Comparison of ENCODE assay signal across 19 cellular contexts in genomic region chr1:181459067-181459466, GRCh38. TPM values are rescaled to one million over a fixed set of nuclear protein-coding genes. Genes with fewer than 3 reads are reported as not detected.
DNase-seq lines count a peak whose midpoint lies in the region; ATAC-seq, FAIRE-seq and TF ChIP-seq lines count a peak whose summit lies in the region.
"Had no signal": no experiment of that assay in that cellular context is flagged by ENCODE, and none has a peak within 500 bp of the region (broad histone marks: within the 10 kb centered on the region; RNA-seq: fewer than 3 reads in every experiment).

No MANE protein-coding gene starts in this region.

- no TSS peak for BruUV-seq in GM12878 (replicated peaks; lab: Mats Ljungman, UMichigan)

- H3K23ac ChIP-seq in trophoblast cell (ENCODE audit: low read length): no peak overlapping the region

- TF ChIP-seq CTCF in GM12878 (IDR thresholded peaks at IDR 0.05 in 2 of 3, conservative IDR thresholded peaks at IDR 0.05 in 1 of 3; ENCODE audit: control insufficient read depth in 2 of 3, extremely low read depth in 1 of 3, insufficient read depth in 1 of 3, low read depth in 3 of 3, low read length in 3 of 3) (no peak), esophagus muscularis mucosa (IDR thresholded peaks at IDR 0.05) (no peak)

- H3K79me1 ChIP-seq in trophoblast cell (ENCODE audit: low read length): no peaks in the 10 kb centered on the region

- no peak overlapping the region for H3K18ac ChIP-seq in trophoblast cell (ENCODE audit: low read length)

- POLR2A ChIA-PET in GM12878 (lab: Charles Lee): interaction anchor here (0.6 to 1.8 kb wide), 5 partner anchors 8 to 29 kb away, joined by 3 to 7 read pairs (median 4); no protein-coding TSS in a partner anchor

- peak; percentile 18; the same call in 1 of the 3 replicates for ATAC-seq in GM12878
- ATAC-seq in effector memory CD8-positive, alpha-beta T cell (replicated peaks): no peak
- ATAC-seq: K562 had no signal

- no peaks in the 10 kb centered on the region for H3K79me2 ChIP-seq in GM12878 (ENCODE audit: control insufficient read depth, insufficient read depth, low read length)
- H3K79me2 ChIP-seq in trophoblast cell (ENCODE audit: control insufficient read depth, insufficient read depth, low read length, poor library complexity): no peaks in the 10 kb centered on the region

- no peak overlapping the region for H3K4me3 Mint-ChIP-seq in effector memory CD8-positive, alpha-beta T cell
- H3K4me3 Mint-ChIP-seq: B cell; CD4-positive, alpha-beta T cell; HFFc6 had no signal

- H3K9me3 ChIP-seq in GM12878 (replicated peaks; ENCODE audit: control insufficient read depth, insufficient read depth, low read length): peaks cover 2% of the 10 kb centered on the region; the same call in 2 of the 3 replicates
- H3K9me3 ChIP-seq in esophagus muscularis mucosa: peaks cover 0 to 8% (median 0%) of the 10 kb centered on the region in 4 donors
- H3K9me3 ChIP-seq in trophoblast cell (ENCODE audit: insufficient read depth, low read depth, low read length): peaks cover 8% of the 10 kb centered on the region

- peaks cover 2 to 7% of the 10 kb centered on the region in 2 donors for H3K9me3 Mint-ChIP-seq in effector memory CD8-positive, alpha-beta T cell
- H3K9me3 Mint-ChIP-seq: HFFc6 had no signal

- H2BK120ac ChIP-seq in trophoblast cell (ENCODE audit: insufficient read depth, low read length, poor library complexity): no peak overlapping the region

- H3K14ac ChIP-seq in trophoblast cell (ENCODE audit: low read length): no peak overlapping the region

- H3K36me3 ChIP-seq in GM12878 (ENCODE audit: control insufficient read depth in 2 of 2, insufficient read depth in 2 of 2, low read length in 1 of 2): no peaks in the 10 kb centered on the region
- no peaks in the 10 kb centered on the region for H3K36me3 ChIP-seq in esophagus muscularis mucosa
- no peaks in the 10 kb centered on the region for H3K36me3 ChIP-seq in trophoblast cell (ENCODE audit: control insufficient read depth in 1 of 2, insufficient read depth in 2 of 2, low read length in 2 of 2)

- no peak overlapping the region for H2AK5ac ChIP-seq in trophoblast cell (ENCODE audit: low read length)

- H3K4ac ChIP-seq in trophoblast cell (ENCODE audit: low read depth, low read length): no peak overlapping the region

- no peak overlapping the region for H4K91ac ChIP-seq in trophoblast cell (ENCODE audit: low read depth, low read length)

- no peak overlapping the region for H4K8ac ChIP-seq in trophoblast cell (ENCODE audit: low read depth, low read length)

- H3K27ac ChIP-seq in GM12878 (ENCODE audit: control insufficient read depth, insufficient read depth) (no peak overlapping the region), esophagus muscularis mucosa (replicated peaks in 1 of 4) (no peak overlapping the region), trophoblast cell (ENCODE audit: low read depth, low read length) (no peak overlapping the region)
- H3K27ac ChIP-seq: HL-60 had no signal

- H3K27me3 Mint-ChIP-seq in effector memory CD8-positive, alpha-beta T cell: peaks cover 15 to 35% of the 10 kb centered on the region in 2 donors

- no peaks in the 10 kb centered on the region for H3K4me1 Mint-ChIP-seq in effector memory CD8-positive, alpha-beta T cell (ENCODE audit: low read depth in 2 of 2)
- H3K4me1 Mint-ChIP-seq: B cell had no signal

- intact Hi-C loops in GM12878 (cut with micrococcal nuclease; ENCODE audit: unreplicated experiment) (no loop called here), esophagus muscularis mucosa (cut with DNase I) (no loop called here)

- H3K4me2 ChIP-seq in GM12878 (ENCODE audit: control insufficient read depth, insufficient read depth) (no peak overlapping the region), trophoblast cell (ENCODE audit: low read length) (no peak overlapping the region)

- RAD21 ChIA-PET in GM12878 (lab: Charles Lee; ENCODE audit: unreplicated experiment): interaction anchor here (1.0 to 1.9 kb wide), 6 partner anchors 8 to 29 kb away, joined by 3 to 8 read pairs (median 4); no protein-coding TSS in a partner anchor

- H2BK12ac ChIP-seq in trophoblast cell (ENCODE audit: low read length): no peak overlapping the region

- no peaks in the 10 kb centered on the region for H4K20me1 ChIP-seq in GM12878 (ENCODE audit: control insufficient read depth, insufficient read depth)

- no peak overlapping the region for H3K27ac Mint-ChIP-seq in effector memory CD8-positive, alpha-beta T cell
- H3K27ac Mint-ChIP-seq: B cell; CD4-positive, alpha-beta T cell; HFFc6 had no signal

- H2AFZ ChIP-seq in GM12878 (ENCODE audit: control insufficient read depth, low read depth, low read length) (no peak overlapping the region), trophoblast cell (ENCODE audit: insufficient read depth, low read length, poor library complexity) (no peak overlapping the region)

- H2BK5ac ChIP-seq in trophoblast cell (ENCODE audit: low read depth, low read length, poor library complexity): no peak overlapping the region

- 64% methylated on average over 2 of the region's 2 CpGs for WGBS in GM12878 (ENCODE audit: insufficient coverage, insufficient replicate concordance, low lambda C conversion rate, missing lambda C conversion rate)
- WGBS in esophagus muscularis mucosa: 88% methylated on average over 1 of the region's 2 CpGs
- no CpG with 5 or more reads among the region's 2 CpGs for WGBS in trophoblast cell (ENCODE audit: extremely low coverage, insufficient coverage, insufficient read length)

- no peak overlapping the region for H4K12ac ChIP-seq in trophoblast cell (ENCODE audit: low read depth, low read length)

- FAIRE-seq in GM12892 (lab: Jason Lieb, UNC) (peak; percentile 54), GM12878 (lab: Jason Lieb, UNC) (no peak)
- FAIRE-seq: G401.6, K562 had no signal

- SMC1A ChIA-PET in GM12878 (lab: Charles Lee; ENCODE audit: uncharacterized antibody, unreplicated experiment): interaction anchor here (1.0 to 4.0 kb wide), 8 partner anchors 8 to 33 kb away, joined by 3 to 32 read pairs (median 6); no protein-coding TSS in a partner anchor

- DNase-seq in GM12892 (ENCODE audit: insufficient read length): no peak
- no peak for DNase-seq in GM12878 (ENCODE audit: low read depth, low spot score)
- DNase-seq in esophagus muscularis mucosa (ENCODE audit: extremely low spot score): peak; percentile 82
- DNase-seq in trophoblast cell: peak; percentile 30 to 69
- DNase-seq in DMS53 (lab: John Stamatoyannopoulos, UW): no peak
- DNase-seq in activated naive CD4-positive, alpha-beta T cell treated with Interleukin-2 at 50 U/mL for 16 hours: no peak
- no peak for DNase-seq in effector memory CD8-positive, alpha-beta T cell
- DNase-seq: 8988T; ACHN; C1 segment of cervical spinal cord; CD4-positive, alpha-beta T cell; DMS79 treated with DMSO at 0.1 percent for 48 hours; EL; HCEC 1CT; HFFc6 had no signal

- H3K4me1 ChIP-seq in GM12878 (ENCODE audit: control insufficient read depth, insufficient read depth, low read length) (no peaks in the 10 kb centered on the region), esophagus muscularis mucosa (no peaks in the 10 kb centered on the region), trophoblast cell (ENCODE audit: control insufficient read depth in 1 of 2, insufficient read depth in 2 of 2, low read length in 2 of 2) (peaks cover 0 to 3% of the 10 kb centered on the region in 2 experiments)

- H3K9ac ChIP-seq in GM12878 (ENCODE audit: control insufficient read depth, insufficient read depth, low read length) (no peak overlapping the region), trophoblast cell (ENCODE audit: low read length) (no peak overlapping the region)

- TF ChIP-seq POLR2A in GM12892 (IDR thresholded peaks at IDR 0.05; ENCODE audit: low read depth, low read length) (no peak), GM12878 (IDR thresholded peaks at IDR 0.05; ENCODE audit: low read depth, low read length) (no peak), esophagus muscularis mucosa (IDR thresholded peaks at IDR 0.05; ENCODE audit: low read depth) (no peak)

- H3K27me3 ChIP-seq in GM12878 (replicated peaks in 1 of 2; ENCODE audit: control insufficient read depth in 2 of 2, insufficient read depth in 2 of 2, low read length in 1 of 2) (no peaks in the 10 kb centered on the region), esophagus muscularis mucosa (no peaks in the 10 kb centered on the region), trophoblast cell (ENCODE audit: insufficient read depth, low read length) (no peaks in the 10 kb centered on the region)

- H3K36me3 Mint-ChIP-seq in effector memory CD8-positive, alpha-beta T cell (ENCODE audit: insufficient read depth): no peaks in the 10 kb centered on the region

- no peak for TF ChIP-seq EP300 in GM12878 (IDR thresholded peaks at IDR 0.05; ENCODE audit: borderline replicate concordance in 1 of 2, control insufficient read depth in 1 of 2, low read depth in 2 of 2, low read length in 2 of 2)
- no peak for TF ChIP-seq EP300 in esophagus muscularis mucosa (IDR thresholded peaks at IDR 0.05)

- CTCF ChIA-PET in GM12878 (lab: Yijun Ruan, JAX): interaction anchor here (0.7 to 2.0 kb wide), 5 partner anchors 11 to 478 kb away, joined by 3 to 5 read pairs (median 3); no protein-coding TSS in a partner anchor

- no peak for TF ChIP-seq RAD21 in GM12878 (IDR thresholded peaks at IDR 0.05; ENCODE audit: insufficient read depth, low read depth, low read length)

- in situ Hi-C loops in GM12878 (cut with MboI): no loop called here

- H3K4me3 ChIP-seq in GM12878 (no peak overlapping the region), esophagus muscularis mucosa (no peak overlapping the region), trophoblast cell (ENCODE audit: low read depth, low read length) (no peak overlapping the region)
- H3K4me3 ChIP-seq: K562 had no signal

RNA-seq across cellular contexts. Expression of gene CACNA1E, which starts 24.2 kb away (rescaled TPM):
- polyA plus RNA-seq in GM12892 (2012; ENCODE audit: missing spikeins): 16.9 TPM
- 378 and 432 TPM in 2 replicates for total RNA-seq in GM12878 (2013; cell fraction: nucleolus; rRNA removed)
- total RNA-seq in GM12878 (2014; rRNA removed) (12.9 TPM in 2 replicates), GM12878 (2014; rRNA removed; fragmentation: Illumina TruSeq; extraction: Trizol) (6.4 and 7.4 TPM in 2 replicates), GM12878 (2021) (19.4 and 22.0 TPM in 2 replicates), esophagus muscularis mucosa (under 1 TPM; under 0.01 to 0.66 (median 0.25) TPM)
- polyA plus RNA-seq in GM12878 (2011; ENCODE audit: low read depth): 3.4 TPM
- polyA plus RNA-seq in GM12878 (2011; rRNA removed) (13.6 and 20.5 TPM in 2 replicates), GM12878 (2014; fragmentation: Illumina TruSeq; extraction: Trizol) (5.1 and 5.7 TPM in 2 replicates), GM12878 (2014; fragmentation: Nextera tagmentation; extraction: Ambion mirVana) (1 to 10 TPM in 1 of 2 experiments, under 1 TPM in 1; 0.57 to 1.7 TPM), GM12878 (2014; rRNA removed) (10.2 and 10.3 TPM in 2 replicates), GM12878 (2016; fragmentation: Nextera tagmentation; extraction: Ambion mirVana) (1 to 10 TPM; 7.8 to 9.1 TPM)
- 12.0 and 12.8 TPM in 2 replicates for polyA plus RNA-seq in GM12878 (2011; cell fraction: cytosol; rRNA removed)
- 112 and 120 TPM in 2 replicates for polyA plus RNA-seq in GM12878 (2011; cell fraction: nucleus; rRNA removed)
- 6.3 and 6.5 TPM in 2 replicates for polyA plus RNA-seq in GM12878 (2012)
- polyA minus RNA-seq in GM12878 (2011; rRNA and poly(A)+ RNA removed): 83.5 and 100 TPM in 2 replicates
- 12.8 and 16.5 TPM in 2 replicates for polyA minus RNA-seq in GM12878 (2011; cell fraction: cytosol; rRNA and poly(A)+ RNA removed)
- 82.6 and 113 TPM in 2 replicates for polyA minus RNA-seq in GM12878 (2011; cell fraction: nucleus; rRNA and poly(A)+ RNA removed)
- polyA plus RNA-seq in trophoblast cell (2013): 0.01 TPM in 2 replicates
- total RNA-seq: CD4-positive, alpha-beta T cell; HFFc6 had no signal
- polyA plus RNA-seq: K562 had no signal

Comparison
In these comparisons a context has a peak if more than half of its experiments do, and no peak if none do; other contexts are left out.
1. DNase-seq: peak in esophagus muscularis mucosa (single experiment) and trophoblast cell (2 of 2); none in GM12892 (single experiment), GM12878 (single experiment), DMS53 (single experiment), activated naive CD4-positive, alpha-beta T cell treated with Interleukin-2 at 50 U/mL for 16 hours (single experiment) and effector memory CD8-positive, alpha-beta T cell (0 of 3).
2. RNA of gene CACNA1E, which starts 24.2 kb away (total RNA-seq): 6.4 to 432 TPM in GM12878; under 0.01 to 0.66 TPM in esophagus muscularis mucosa; every median in the first group is over 4 times any median in the second.